8 cellular contexts compared by ENCODE assay signal in the genomic region with DNA sequence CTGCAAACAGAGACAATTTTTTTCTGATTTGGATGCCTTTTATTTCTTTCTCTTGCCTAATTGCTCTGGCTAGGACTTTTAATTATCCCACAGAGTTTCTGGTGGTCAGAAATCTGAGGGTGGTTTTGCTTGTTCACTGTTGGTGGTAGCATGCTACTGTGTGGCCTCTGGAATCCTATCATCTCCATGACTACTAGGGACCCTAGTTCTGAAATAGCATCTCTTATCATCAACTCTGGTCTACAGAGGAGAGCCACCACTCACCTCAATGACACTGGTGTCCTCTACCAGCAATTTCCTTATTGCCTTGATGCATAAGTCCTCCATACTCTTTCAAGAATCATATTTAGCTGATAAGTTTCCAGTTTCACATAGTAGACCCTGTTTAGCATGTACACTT. TPM values are rescaled to one million over a fixed set of nuclear protein-coding genes. Genes with fewer than 3 reads are reported as not detected.
"Had no signal": no experiment of that assay in that cellular context is flagged by ENCODE, and none has a peak within 500 bp of the region (broad histone marks: within the 10 kb centered on the region; RNA-seq: fewer than 3 reads in every experiment).

No MANE protein-coding gene starts in this region.

- H3K4me3 Mint-ChIP-seq: GM23338, H9 had no signal

- H3K4me3 ChIP-seq: GM23338 had no signal

- H3K4me1 Mint-ChIP-seq: GM23338, H9 had no signal

- ATAC-seq: GM23338 had no signal

- H3K9me3 Mint-ChIP-seq: GM23338, H9 had no signal

- FAIRE-seq: H1, H54, HTR-8/SVneo had no signal

- H2AFZ ChIP-seq: GM23338 had no signal

- DNase-seq: H9, HCEC 1CT, IMR-90 had no signal

- H3K27ac Mint-ChIP-seq: GM23338, H9 had no signal

- H3K4me2 ChIP-seq: GM23338 had no signal

RNA-seq across cellular contexts. Expression of a gene that starts 27.5 kb away (rescaled TPM):
- total RNA-seq: HT-29 had no signal
